In genomic region chr17:30251931-30252330, GRCh38 we compare ENCODE assay signal across 18 cellular contexts. TPM values are rescaled to one million over a fixed set of nuclear protein-coding genes. Genes with fewer than 3 reads are reported as not detected.
DNase-seq lines count a peak whose midpoint lies in the region; ATAC-seq and TF ChIP-seq lines count a peak whose summit lies in the region.
"Had no signal": no experiment of that assay in that cellular context is flagged by ENCODE, and none has a peak within 500 bp of the region (broad histone marks: within the 10 kb centered on the region; RNA-seq: fewer than 3 reads in every experiment).

No MANE protein-coding gene starts in this region.

- H3K9me3 ChIP-seq in SK-N-MC (ENCODE audit: low read depth, low read length), result no peaks in the 10 kb centered on the region
- H3K9me3 ChIP-seq in CD4-positive, alpha-beta memory T cell (ENCODE audit: control insufficient read depth in 1 of 2, low read length in 2 of 2), result no peaks in the 10 kb centered on the region
- H3K9me3 ChIP-seq: Caco-2 had no signal

- TF ChIP-seq CTCF in choroid plexus epithelial cell (conservative IDR thresholded peaks at IDR 0.05; ENCODE audit: low read depth, low read length), result no peak
- TF ChIP-seq CTCF in fibroblast of the aortic adventitia (IDR thresholded peaks at IDR 0.05; ENCODE audit: insufficient read depth, low read length), result no peak
- TF ChIP-seq CTCF in GM10248 (IDR thresholded peaks at IDR 0.05; ENCODE audit: control extremely low read depth, extremely low read depth, low read depth, missing control alignments), result no peak

- DNase-seq in SK-N-MC (ENCODE audit: low read depth, low spot score) (peak; percentile 32), choroid plexus epithelial cell (ENCODE audit: low read depth) (peak; percentile 48), fibroblast of the aortic adventitia (ENCODE audit: low read depth) (peak; percentile 25), NAMALWA (ENCODE audit: low spot score) (no peak), GM10248 (ENCODE audit: extremely low spot score) (no peak)
- DNase-seq in CD4-positive, alpha-beta memory T cell, result no peak
- DNase-seq: Caco-2; CD8-positive, alpha-beta memory T cell; DND-41; GDM1; HCEC 1CT; HFFc6; IMR-90 had no signal

- H3K4me3 ChIP-seq in SK-N-MC (no peak overlapping the region), choroid plexus epithelial cell (ENCODE audit: low read depth, low read length) (no peak overlapping the region), fibroblast of the aortic adventitia (ENCODE audit: low read depth, low read length) (no peak overlapping the region)
- no peak overlapping the region for H3K4me3 ChIP-seq in CD4-positive, alpha-beta memory T cell (ENCODE audit: low read length in 2 of 2)

- H3K4me1 Mint-ChIP-seq in CD4-positive, alpha-beta memory T cell, result peaks cover 0 to 1% (median 0%) of the 10 kb centered on the region in 4 donors
- H3K4me1 Mint-ChIP-seq: CD14-positive monocyte had no signal

- intact Hi-C loops in CD4-positive, alpha-beta memory T cell (cut with micrococcal nuclease), result no loop called here

- H3K27ac ChIP-seq in SK-N-MC, result no peak overlapping the region
- no peak overlapping the region for H3K27ac ChIP-seq in CD4-positive, alpha-beta memory T cell (ENCODE audit: low read depth, low read length)

- H3K4me1 ChIP-seq in CD4-positive, alpha-beta memory T cell (ENCODE audit: insufficient read depth, low read length), result no peaks in the 10 kb centered on the region

- H3K27me3 ChIP-seq in CD4-positive, alpha-beta memory T cell (ENCODE audit: insufficient read depth, low read length), result no peaks in the 10 kb centered on the region

- H3K27me3 Mint-ChIP-seq in CD4-positive, alpha-beta memory T cell, result no peaks in the 10 kb centered on the region
- H3K27me3 Mint-ChIP-seq: CD8-positive, alpha-beta memory T cell had no signal

- CTCF ChIA-PET in CD4-positive, alpha-beta memory T cell (lab: Charles Lee; ENCODE audit: partially characterized antibody), result no interaction called here
- CTCF ChIA-PET in GM10248 (lab: Yijun Ruan, JAX), result no interaction called here

- H3K9me3 Mint-ChIP-seq in CD4-positive, alpha-beta memory T cell, result no peaks in the 10 kb centered on the region
- H3K9me3 Mint-ChIP-seq: CD14-positive monocyte; CD8-positive, alpha-beta memory T cell; HFFc6 had no signal

- no peak overlapping the region for H3K9ac ChIP-seq in SK-N-MC (ENCODE audit: insufficient read length)

- no peak overlapping the region for H3K27ac Mint-ChIP-seq in CD4-positive, alpha-beta memory T cell
- H3K27ac Mint-ChIP-seq: CD14-positive monocyte, HFFc6 had no signal

- no peak for ATAC-seq in HG03378 (IDR thresholded peaks at IDR 0.05; ENCODE audit: unreplicated experiment)

- no peak overlapping the region for H3K4me3 Mint-ChIP-seq in CD4-positive, alpha-beta memory T cell
- H3K4me3 Mint-ChIP-seq: CD14-positive monocyte; CD8-positive, alpha-beta memory T cell; HFFc6 had no signal

- H3K36me3 ChIP-seq in SK-N-MC (ENCODE audit: insufficient read depth, low read length), result peaks cover 34% of the 10 kb centered on the region
- H3K36me3 ChIP-seq in CD4-positive, alpha-beta memory T cell (ENCODE audit: insufficient read depth, low read length), result peaks cover 33% of the 10 kb centered on the region

- POLR2A ChIA-PET in CD4-positive, alpha-beta memory T cell (lab: Charles Lee; ENCODE audit: partially characterized antibody), result no interaction called here
- POLR2A ChIA-PET in GM10248 (lab: Yijun Ruan, JAX), result no interaction called here

- H3K36me3 Mint-ChIP-seq in CD4-positive, alpha-beta memory T cell, result peaks cover 55 to 71% of the 10 kb centered on the region in 2 donors

RNA-seq across cellular contexts. Expression of gene SLC6A4, which starts 16.4 kb away (rescaled TPM):
- 0.41 and 23.8 TPM in 2 replicates for total RNA-seq in fibroblast of the aortic adventitia (ENCODE audit: low replicate concordance)
- total RNA-seq in CD4-positive, alpha-beta memory T cell, result not detected
- not detected for polyA plus RNA-seq in CD4-positive, alpha-beta memory T cell
- total RNA-seq: CD8-positive, alpha-beta memory T cell; H4; HFFc6; HT-29 had no signal
- polyA plus RNA-seq: BJ, CD14-positive monocyte, IMR-90 had no signal

RNA-seq across cellular contexts. Expression of gene BLMH, which starts 39.8 kb away (rescaled TPM):
- 30.5 and 35.9 TPM in 2 replicates for total RNA-seq in fibroblast of the aortic adventitia (ENCODE audit: low replicate concordance)
- 10 to 100 TPM; 54.0 to 57.6 TPM for total RNA-seq in CD4-positive, alpha-beta memory T cell
- polyA plus RNA-seq in CD4-positive, alpha-beta memory T cell, result 10 to 100 TPM; 19.4 to 36.8 TPM

Comparison
In these comparisons a context has a peak if more than half of its experiments do, and no peak if none do; other contexts are left out.
1. DNase-seq: peak in SK-N-MC (single experiment), choroid plexus epithelial cell (single experiment) and fibroblast of the aortic adventitia (single experiment); none in NAMALWA (single experiment), CD4-positive, alpha-beta memory T cell (0 of 5) and GM10248 (single experiment).